In the genomic region with DNA sequence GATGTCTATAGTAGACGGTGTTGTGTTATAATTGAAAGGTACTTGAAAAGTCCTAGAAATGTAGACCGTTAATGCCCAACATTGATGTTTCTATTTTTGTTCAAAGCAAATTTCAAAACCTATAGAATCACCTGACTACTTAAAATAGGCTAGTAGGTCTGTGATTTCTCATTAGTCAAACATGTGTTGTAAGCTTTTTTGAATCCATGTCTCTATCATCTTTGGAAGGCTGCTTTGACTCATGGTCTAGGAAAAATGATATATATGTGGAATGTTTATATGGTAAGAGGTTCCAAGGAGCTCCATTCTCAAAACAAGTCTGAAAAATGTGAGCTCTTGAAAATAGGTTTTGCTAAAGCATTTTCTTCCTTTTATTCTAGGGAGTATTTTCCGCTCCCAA, we compare ENCODE assay signal across 1 cellular context.
TF ChIP-seq lines count a peak whose summit lies in the region.

No MANE protein-coding gene starts in this region.

TF ChIP-seq in SK-N-SH treated with all-trans-retinoic acid at 6 μM for 48 hours, 23 proteins besides CTCF, POLR2A, EP300 and RAD21 (continued from another document):
- TF ChIP-seq, protein P1, sequence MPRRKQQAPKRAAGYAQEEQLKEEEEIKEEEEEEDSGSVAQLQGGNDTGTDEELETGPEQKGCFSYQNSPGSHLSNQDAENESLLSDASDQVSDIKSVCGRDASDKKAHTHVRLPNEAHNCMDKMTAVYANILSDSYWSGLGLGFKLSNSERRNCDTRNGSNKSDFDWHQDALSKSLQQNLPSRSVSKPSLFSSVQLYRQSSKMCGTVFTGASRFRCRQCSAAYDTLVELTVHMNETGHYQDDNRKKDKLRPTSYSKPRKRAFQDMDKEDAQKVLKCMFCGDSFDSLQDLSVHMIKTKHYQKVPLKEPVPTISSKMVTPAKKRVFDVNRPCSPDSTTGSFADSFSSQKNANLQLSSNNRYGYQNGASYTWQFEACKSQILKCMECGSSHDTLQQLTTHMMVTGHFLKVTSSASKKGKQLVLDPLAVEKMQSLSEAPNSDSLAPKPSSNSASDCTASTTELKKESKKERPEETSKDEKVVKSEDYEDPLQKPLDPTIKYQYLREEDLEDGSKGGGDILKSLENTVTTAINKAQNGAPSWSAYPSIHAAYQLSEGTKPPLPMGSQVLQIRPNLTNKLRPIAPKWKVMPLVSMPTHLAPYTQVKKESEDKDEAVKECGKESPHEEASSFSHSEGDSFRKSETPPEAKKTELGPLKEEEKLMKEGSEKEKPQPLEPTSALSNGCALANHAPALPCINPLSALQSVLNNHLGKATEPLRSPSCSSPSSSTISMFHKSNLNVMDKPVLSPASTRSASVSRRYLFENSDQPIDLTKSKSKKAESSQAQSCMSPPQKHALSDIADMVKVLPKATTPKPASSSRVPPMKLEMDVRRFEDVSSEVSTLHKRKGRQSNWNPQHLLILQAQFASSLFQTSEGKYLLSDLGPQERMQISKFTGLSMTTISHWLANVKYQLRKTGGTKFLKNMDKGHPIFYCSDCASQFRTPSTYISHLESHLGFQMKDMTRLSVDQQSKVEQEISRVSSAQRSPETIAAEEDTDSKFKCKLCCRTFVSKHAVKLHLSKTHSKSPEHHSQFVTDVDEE (CRISPR knock-in tag; IDR thresholded peaks at IDR 0.05): no peak
- TF ChIP-seq ZC3H10 (CRISPR knock-in tag; IDR thresholded peaks at IDR 0.05): no peak
- TF ChIP-seq SNAI2 (CRISPR knock-in tag; IDR thresholded peaks at IDR 0.05): no peak
- TF ChIP-seq BACH2 (CRISPR knock-in tag; IDR thresholded peaks at IDR 0.05; ENCODE audit: borderline replicate concordance): no peak
- TF ChIP-seq ZFP30 (CRISPR knock-in tag; IDR thresholded peaks at IDR 0.05): no peak
